In genomic region chr16:10988164-10988803, GRCh38 we compare ENCODE assay signal across 8 cellular contexts. TPM values are rescaled to one million over a fixed set of nuclear protein-coding genes. Genes with fewer than 3 reads are reported as not detected.
DNase-seq lines count a peak whose midpoint lies in the region; ATAC-seq and TF ChIP-seq lines count a peak whose summit lies in the region.

No MANE protein-coding gene starts in this region.

- no peaks in the 10 kb centered on the region for H3K79me2 ChIP-seq in mammary epithelial cell (ENCODE audit: insufficient read depth, low read length)

- H2AFZ ChIP-seq in mammary epithelial cell (ENCODE audit: low read depth, low read length), result no peak overlapping the region

- H3K36me3 ChIP-seq in BE2C (no peaks in the 10 kb centered on the region), RWPE2 (ENCODE audit: low read depth) (peaks cover 4% of the 10 kb centered on the region), mammary epithelial cell (ENCODE audit: insufficient read depth, low read length) (peaks cover 3% of the 10 kb centered on the region)

- dilution Hi-C loops in mammary epithelial cell (cut with HindIII; ENCODE audit: low sequenced_read_pairs), result loop anchor here (10.0 kb wide), 1 partner anchor 367 kb away; no protein-coding TSS in a partner anchor

- no peak overlapping the region for H3K4me2 ChIP-seq in mammary epithelial cell (ENCODE audit: insufficient read depth, low read depth, low read length)

- TF ChIP-seq CTCF in BE2C (IDR thresholded peaks at IDR 0.05; ENCODE audit: low read depth, low read length) (peak; percentile 39), RWPE2 (IDR thresholded peaks at IDR 0.05; ENCODE audit: poor library complexity, severe bottlenecking) (peak; percentile 33), mammary epithelial cell (conservative IDR thresholded peaks at IDR 0.05 in 1 of 2, IDR thresholded peaks at IDR 0.05 in 1 of 2; ENCODE audit: extremely low read depth in 1 of 2, insufficient read depth in 1 of 2, low read depth in 1 of 2, low read length in 2 of 2) (peak; percentile 26 to 51)

- intact Hi-C loops in mammary epithelial cell (cut with micrococcal nuclease), result no loop called here

- 82% methylated on average over 7 of the region's 7 CpGs for WGBS in mammary epithelial cell (ENCODE audit: low coverage, missing lambda C conversion rate)

- no TSS peak for BruUV-seq in mammary epithelial cell (replicated peaks; lab: Mats Ljungman, UMichigan)

- CTCF ChIA-PET in mammary epithelial cell (lab: Charles Lee; ENCODE audit: low non-redundant PET), result no interaction called here

- H3K27me3 ChIP-seq in BE2C (no peaks in the 10 kb centered on the region), RWPE2 (ENCODE audit: insufficient read depth, poor library complexity, severe bottlenecking) (no peaks in the 10 kb centered on the region), mammary epithelial cell (ENCODE audit: insufficient read depth, low read length) (no peaks in the 10 kb centered on the region)

- DNase-seq in BE2C (peak; percentile 21), RWPE2 (ENCODE audit: low spot score) (no peak), mammary epithelial cell (no peak), NCI-H2196 (lab: John Stamatoyannopoulos, UW; ENCODE audit: unreplicated experiment) (no peak), SIG-M5 treated with dmso at 0.1 percent for 504 hours (lab: John Stamatoyannopoulos, UW; ENCODE audit: unreplicated experiment) (no peak)
- peak; percentile 75 to 81 for DNase-seq in stimulated activated CD4-positive, alpha-beta T cell treated with anti-CD3 and anti-CD28 coated beads, Interleukin-2, amount 100 ng/mL, for 48 hours

- H3K9me3 ChIP-seq in BE2C (no peaks in the 10 kb centered on the region), RWPE2 (ENCODE audit: severe bottlenecking) (no peaks in the 10 kb centered on the region), mammary epithelial cell (replicated peaks; ENCODE audit: insufficient read depth, low read length) (no peaks in the 10 kb centered on the region)

- peaks cover 8% of the 10 kb centered on the region for H3K4me1 ChIP-seq in BE2C
- H3K4me1 ChIP-seq in RWPE2 (ENCODE audit: insufficient read depth, poor library complexity, severe bottlenecking), result peaks cover 20% of the 10 kb centered on the region
- peaks cover 40% of the 10 kb centered on the region for H3K4me1 ChIP-seq in mammary epithelial cell (ENCODE audit: insufficient read depth, low read length)

- no peaks in the 10 kb centered on the region for H4K20me1 ChIP-seq in mammary epithelial cell (ENCODE audit: insufficient read depth, low read length)

- ATAC-seq in GM21576 (IDR thresholded peaks at IDR 0.05; ENCODE audit: unreplicated experiment), result peak; percentile 47
- no peak for ATAC-seq in RWPE2 (ENCODE audit: low read depth)
- ATAC-seq in GM21447 (IDR thresholded peaks at IDR 0.05; ENCODE audit: unreplicated experiment), result no peak

- no peak overlapping the region for H3K9ac ChIP-seq in mammary epithelial cell (ENCODE audit: insufficient read depth, low read length)

- H3K27ac ChIP-seq in RWPE2 (ENCODE audit: poor library complexity, severe bottlenecking) (no peak overlapping the region), mammary epithelial cell (ENCODE audit: insufficient read depth, low read depth, low read length) (no peak overlapping the region)

- in situ Hi-C loops in mammary epithelial cell (cut with MboI; ENCODE audit: low sequenced_read_pairs in 2 of 2), result no loop called here

- H3K4me3 ChIP-seq in BE2C (ENCODE audit: low read depth, low read length) (no peak overlapping the region), RWPE2 (ENCODE audit: severe bottlenecking) (no peak overlapping the region), mammary epithelial cell (replicated peaks in 1 of 3; ENCODE audit: insufficient read depth in 1 of 3, low read depth in 2 of 3, low read length in 3 of 3) (no peak overlapping the region)

RNA-seq across cellular contexts. Expression of gene CLEC16A, which starts 43.9 kb away (rescaled TPM):
- polyA plus RNA-seq in BE2C (2012; ENCODE audit: insufficient read depth, insufficient read length, low read depth), result 33.3 TPM
- 10 to 100 TPM; 36.4 to 46.3 TPM for total RNA-seq in mammary epithelial cell
- 15.8 TPM for polyA plus RNA-seq in mammary epithelial cell
- 67.8 TPM for polyA minus RNA-seq in mammary epithelial cell

RNA-seq across cellular contexts. Expression of gene DEXI, which starts 46.0 kb away (rescaled TPM):
- 68.8 TPM for polyA plus RNA-seq in BE2C (2012; ENCODE audit: insufficient read depth, insufficient read length, low read depth)
- 10 to 100 TPM; 34.4 to 42.5 TPM for total RNA-seq in mammary epithelial cell
- polyA plus RNA-seq in mammary epithelial cell, result 49.3 TPM
- polyA minus RNA-seq in mammary epithelial cell, result 21.1 TPM

Comparison
In these comparisons a context has a peak if more than half of its experiments do, and no peak if none do; other contexts are left out.
1. DNase-seq: peak in BE2C (single experiment) and stimulated activated CD4-positive, alpha-beta T cell treated with anti-CD3 and anti-CD28 coated beads, Interleukin-2, amount 100 ng/mL, for 48 hours (2 of 2); none in RWPE2 (single experiment), mammary epithelial cell (single experiment), NCI-H2196 (single experiment) and SIG-M5 treated with dmso at 0.1 percent for 504 hours (single experiment).
2. Peak in every context shown above with its lines, with median percentiles within 50 percentile points of each other: CTCF ChIP-seq.